Comparison of ENCODE assay signal across 1 cellular context in the genomic region with DNA sequence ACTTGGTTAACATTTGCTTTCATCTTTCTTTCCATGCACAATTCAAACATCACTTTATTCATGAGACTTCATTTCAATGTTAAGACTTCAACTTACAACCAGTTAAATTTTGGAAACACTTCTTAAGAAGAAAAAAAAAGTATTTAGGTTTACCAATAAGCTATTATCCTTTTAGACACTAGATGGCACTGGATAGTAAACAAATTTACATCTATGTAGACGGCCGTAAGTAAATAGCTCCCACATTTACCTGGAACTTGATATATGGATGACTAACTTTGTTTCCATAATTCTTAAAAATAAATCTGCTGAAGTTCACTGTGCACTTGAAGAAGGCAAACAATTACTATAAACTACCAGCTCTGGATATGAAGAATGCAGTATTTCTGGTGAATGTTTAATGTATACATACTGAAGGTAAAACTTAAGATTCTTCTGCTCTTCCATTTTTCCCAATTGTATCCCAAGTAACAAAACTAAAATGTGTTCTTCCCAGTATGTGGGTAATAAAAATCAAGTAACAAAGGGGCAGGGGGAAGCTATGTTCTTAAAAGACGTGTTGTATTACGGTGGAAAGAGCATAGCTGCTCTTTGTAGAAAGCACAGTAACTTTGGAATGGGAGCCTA.
TF ChIP-seq lines count a peak whose summit lies in the region.

No MANE protein-coding gene starts in this region.

TF ChIP-seq in K562, 482 proteins besides CTCF, POLR2A, EP300 and RAD21 (continued from another document):
- TF ChIP-seq FOXA3 (CRISPR knock-in tag; conservative IDR thresholded peaks at IDR 0.05 in 1 of 2, IDR thresholded peaks at IDR 0.05 in 1 of 2), result 0 out of 4 replicates have a peak, but pooled peaks of 1 of the 2 experiments have one; percentile 23
- TF ChIP-seq RBM39 (optimal IDR thresholded peaks at IDR 0.05; ENCODE audit: low read depth, low read length), result no peak
